In the genomic region with DNA sequence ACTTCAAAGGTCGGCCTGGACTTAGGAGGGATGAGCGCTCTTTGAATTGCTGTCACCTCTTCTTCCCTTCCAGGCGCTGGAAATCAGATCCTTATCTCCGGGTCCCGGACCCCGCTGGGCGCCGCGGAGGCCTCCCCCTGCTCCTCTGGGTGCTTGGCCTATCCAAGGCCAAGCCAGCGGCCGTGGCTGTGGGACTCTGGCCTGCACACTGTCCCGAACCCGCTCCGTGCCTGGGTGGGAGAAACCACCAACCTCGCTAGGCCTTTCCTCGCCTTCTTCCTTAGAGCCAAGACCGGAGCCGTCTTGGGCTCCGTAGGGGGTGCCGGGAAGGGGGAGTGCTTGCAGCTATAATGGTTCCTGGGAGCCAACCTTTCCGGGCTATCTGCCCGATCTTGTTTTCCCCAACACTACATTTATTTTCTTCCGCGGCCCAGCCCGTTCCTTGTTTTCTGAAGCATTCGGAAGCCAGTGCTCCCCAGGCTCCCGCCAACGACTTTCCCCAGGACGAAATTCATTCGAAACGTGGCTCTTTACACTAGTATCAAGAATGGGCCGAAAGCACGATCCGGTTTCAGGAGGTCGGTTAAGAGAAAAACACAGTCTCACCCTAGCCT, we compare ENCODE assay signal across 10 cellular contexts. TPM values are rescaled to one million over a fixed set of nuclear protein-coding genes. Genes with fewer than 3 reads are reported as not detected.
DNase-seq lines count a peak whose midpoint lies in the region; ATAC-seq and TF ChIP-seq lines count a peak whose summit lies in the region.
"Had no signal": no experiment of that assay in that cellular context is flagged by ENCODE, and none has a peak within 500 bp of the region (broad histone marks: within the 10 kb centered on the region; RNA-seq: fewer than 3 reads in every experiment).

No MANE protein-coding gene starts in this region.

- H3K9me3 Mint-ChIP-seq in activated naive CD8-positive, alpha-beta T cell (ENCODE audit: low read depth), result no peaks in the 10 kb centered on the region
- H3K9me3 Mint-ChIP-seq in activated naive CD8-positive, alpha-beta T cell treated with anti-CD3 and anti-CD28 coated beads, Interleukin-2, amount 50 U/mL, for 24 hours, result no peaks in the 10 kb centered on the region
- no peaks in the 10 kb centered on the region for H3K9me3 Mint-ChIP-seq in mesothelial cell of epicardium

- peak overlapping the region; percentile 63 for H3K4me3 Mint-ChIP-seq in activated naive CD8-positive, alpha-beta T cell
- H3K4me3 Mint-ChIP-seq in activated naive CD8-positive, alpha-beta T cell treated with anti-CD3 and anti-CD28 coated beads, Interleukin-2, amount 50 U/mL, for 24 hours, result no peak overlapping the region
- peak overlapping the region; percentile 76 for H3K4me3 Mint-ChIP-seq in mesothelial cell of epicardium

- no peak for TF ChIP-seq CTCF in coronary artery (IDR thresholded peaks at IDR 0.05)
- TF ChIP-seq CTCF in mesothelial cell of epicardium (IDR thresholded peaks at IDR 0.05; ENCODE audit: unreplicated experiment), result no peak
- TF ChIP-seq CTCF in upper lobe of left lung (IDR thresholded peaks at IDR 0.05), result no peak

- H3K27ac Mint-ChIP-seq in activated naive CD8-positive, alpha-beta T cell, result no peak overlapping the region
- H3K27ac Mint-ChIP-seq in activated naive CD8-positive, alpha-beta T cell treated with anti-CD3 and anti-CD28 coated beads, Interleukin-2, amount 50 U/mL, for 24 hours, result no peak overlapping the region
- H3K27ac Mint-ChIP-seq in mesothelial cell of epicardium, result peak overlapping the region; percentile 64

- H3K36me3 Mint-ChIP-seq in activated naive CD8-positive, alpha-beta T cell, result no peaks in the 10 kb centered on the region
- H3K36me3 Mint-ChIP-seq in activated naive CD8-positive, alpha-beta T cell treated with anti-CD3 and anti-CD28 coated beads, Interleukin-2, amount 50 U/mL, for 24 hours (ENCODE audit: low read depth), result no peaks in the 10 kb centered on the region
- H3K36me3 Mint-ChIP-seq in mesothelial cell of epicardium, result peaks cover 2% of the 10 kb centered on the region

- 33 to 40% methylated on average over 29 to 35 of the region's 35 CpGs for whole genome bisulfite sequencing in upper lobe of left lung, 2 donors

- H3K27me3 Mint-ChIP-seq in activated naive CD8-positive, alpha-beta T cell, result peaks cover 61% of the 10 kb centered on the region
- peaks cover 90% of the 10 kb centered on the region for H3K27me3 Mint-ChIP-seq in activated naive CD8-positive, alpha-beta T cell treated with anti-CD3 and anti-CD28 coated beads, Interleukin-2, amount 50 U/mL, for 24 hours
- peaks cover 98% of the 10 kb centered on the region for H3K27me3 Mint-ChIP-seq in mesothelial cell of epicardium (ENCODE audit: low read depth)

- H3K27ac ChIP-seq in coronary artery (peak overlapping the region; percentile 89 to 93), upper lobe of left lung (peak overlapping the region in 3 of 4 donors; percentile 15 to 73 (median 67))
- H3K27ac ChIP-seq: PC-9 had no signal

- TF ChIP-seq POLR2A in upper lobe of left lung (IDR thresholded peaks at IDR 0.05), result no peak

- H3K27me3 ChIP-seq in upper lobe of left lung, result peaks cover 0 to 61% (median 40%) of the 10 kb centered on the region in 4 donors

- H3K4me1 Mint-ChIP-seq in activated naive CD8-positive, alpha-beta T cell (ENCODE audit: low read depth), result peaks cover 33% of the 10 kb centered on the region
- H3K4me1 Mint-ChIP-seq in activated naive CD8-positive, alpha-beta T cell treated with anti-CD3 and anti-CD28 coated beads, Interleukin-2, amount 50 U/mL, for 24 hours, result peaks cover 34% of the 10 kb centered on the region
- peaks cover 25% of the 10 kb centered on the region for H3K4me1 Mint-ChIP-seq in mesothelial cell of epicardium

- H3K4me3 ChIP-seq in coronary artery, result peak overlapping the region; percentile 80
- peak overlapping the region in 3 of 4 donors; percentile 50 to 63 (median 62) for H3K4me3 ChIP-seq in upper lobe of left lung

- no peak for TF ChIP-seq EP300 in upper lobe of left lung (IDR thresholded peaks at IDR 0.05)

- H3K36me3 ChIP-seq in upper lobe of left lung, result no peaks in the 10 kb centered on the region

- peaks cover 25 to 51% (median 36%) of the 10 kb centered on the region in 4 donors for H3K4me1 ChIP-seq in upper lobe of left lung

- H3K9me3 ChIP-seq in upper lobe of left lung, result no peaks in the 10 kb centered on the region

- no peak for ATAC-seq in activated naive CD8-positive, alpha-beta T cell treated with anti-CD3 and anti-CD28 coated beads, Interleukin-2, amount 50 U/mL, for 24 hours
- ATAC-seq in upper lobe of left lung (ENCODE audit: low FRiP score in 2 of 2) (no peak), GM19467 (IDR thresholded peaks at IDR 0.05; ENCODE audit: unreplicated experiment) (no peak), GM19452 (IDR thresholded peaks at IDR 0.05; ENCODE audit: unreplicated experiment) (no peak)
- ATAC-seq: sciatic nerve had no signal

- DNase-seq in activated naive CD8-positive, alpha-beta T cell treated with anti-CD3 and anti-CD28 coated beads, Interleukin-2, amount 50 U/mL, for 24 hours, result no peak
- DNase-seq in coronary artery (ENCODE audit: low spot score) (no peak), mesothelial cell of epicardium (ENCODE audit: low spot score in 2 of 2, unreplicated experiment in 2 of 2) (no peak), upper lobe of left lung (peak in 1 of 2 donors; percentile 82), inferior parietal cortex (ENCODE audit: extremely low spot score) (no peak)
- DNase-seq: PC-9 had no signal

RNA-seq across cellular contexts. Expression of gene OSR1, which starts 2.4 kb away (rescaled TPM):
- total RNA-seq in mesothelial cell of epicardium, result 23.4 to 27.8 TPM (median 26.0 TPM) in 3 replicates
- total RNA-seq in upper lobe of left lung, result 10 to 100 TPM in 2 of 6 donors, 1 to 10 TPM in 4; 3.2 to 19.4 (median 7.5) TPM
